ENCODE assay signal across 2 cellular contexts in the genomic region with DNA sequence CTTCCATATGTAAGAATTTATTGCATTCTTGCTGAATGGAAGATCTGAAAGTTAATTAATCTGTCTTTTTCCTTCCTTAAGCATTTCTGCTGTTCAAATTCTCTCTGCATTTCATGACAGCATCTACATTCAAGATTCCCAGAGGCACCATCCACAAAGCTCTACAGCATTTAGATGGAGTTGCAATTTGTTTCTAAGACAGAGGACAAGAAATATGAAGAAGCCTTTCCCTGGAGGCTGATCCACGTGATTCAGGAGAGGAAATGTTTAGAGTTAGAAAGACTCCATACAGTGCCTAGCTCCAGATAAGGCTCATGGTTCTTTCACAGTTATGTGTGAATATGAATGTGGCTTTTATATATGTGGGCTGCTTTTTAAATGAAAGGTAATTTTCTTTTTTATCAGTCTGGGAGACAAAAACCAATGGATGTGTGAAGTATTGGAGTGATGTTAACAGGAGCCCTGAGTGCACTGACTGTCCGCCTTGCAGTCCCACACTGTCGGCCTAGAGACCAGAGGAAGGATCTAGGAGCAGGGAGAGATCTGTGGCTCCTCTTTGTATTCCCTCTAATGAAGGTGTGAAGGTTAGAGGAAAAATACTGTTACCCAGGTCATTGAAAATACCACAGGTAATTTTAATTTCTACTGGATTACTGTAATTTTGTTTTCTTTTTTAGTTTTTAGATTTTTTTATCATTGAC.
TF ChIP-seq lines count a peak whose summit lies in the region.

No MANE protein-coding gene starts in this region.

TF ChIP-seq in IMR-90, 13 proteins besides CTCF, POLR2A, EP300 and RAD21 (continued from another document):
- no peak for TF ChIP-seq RCOR1 (IDR thresholded peaks at IDR 0.05; ENCODE audit: insufficient replicate concordance, low read length)
TF ChIP-seq in IMR-90: peak in this region for 0.

TF ChIP-seq in SK-N-SH treated with all-trans-retinoic acid at 6 μM for 48 hours, 23 proteins besides CTCF, POLR2A, EP300 and RAD21:
- TF ChIP-seq PATZ1 (CRISPR knock-in tag; IDR thresholded peaks at IDR 0.05; ENCODE audit: borderline replicate concordance) (no peak), BACH2 (CRISPR knock-in tag; IDR thresholded peaks at IDR 0.05; ENCODE audit: borderline replicate concordance) (no peak), CREB5 (CRISPR knock-in tag; IDR thresholded peaks at IDR 0.05; ENCODE audit: low read depth) (no peak), TOX (CRISPR knock-in tag; IDR thresholded peaks at IDR 0.05; ENCODE audit: borderline replicate concordance) (no peak), SNAI2 (CRISPR knock-in tag; IDR thresholded peaks at IDR 0.05) (no peak), TCF4 (CRISPR knock-in tag; IDR thresholded peaks at IDR 0.05; ENCODE audit: borderline replicate concordance) (no peak), CSDC2 (CRISPR knock-in tag; IDR thresholded peaks at IDR 0.05) (no peak), ZFP30 (CRISPR knock-in tag; IDR thresholded peaks at IDR 0.05) (no peak), PPARA (CRISPR knock-in tag; IDR thresholded peaks at IDR 0.05; ENCODE audit: borderline replicate concordance) (no peak)
- TF ChIP-seq, protein P1, sequence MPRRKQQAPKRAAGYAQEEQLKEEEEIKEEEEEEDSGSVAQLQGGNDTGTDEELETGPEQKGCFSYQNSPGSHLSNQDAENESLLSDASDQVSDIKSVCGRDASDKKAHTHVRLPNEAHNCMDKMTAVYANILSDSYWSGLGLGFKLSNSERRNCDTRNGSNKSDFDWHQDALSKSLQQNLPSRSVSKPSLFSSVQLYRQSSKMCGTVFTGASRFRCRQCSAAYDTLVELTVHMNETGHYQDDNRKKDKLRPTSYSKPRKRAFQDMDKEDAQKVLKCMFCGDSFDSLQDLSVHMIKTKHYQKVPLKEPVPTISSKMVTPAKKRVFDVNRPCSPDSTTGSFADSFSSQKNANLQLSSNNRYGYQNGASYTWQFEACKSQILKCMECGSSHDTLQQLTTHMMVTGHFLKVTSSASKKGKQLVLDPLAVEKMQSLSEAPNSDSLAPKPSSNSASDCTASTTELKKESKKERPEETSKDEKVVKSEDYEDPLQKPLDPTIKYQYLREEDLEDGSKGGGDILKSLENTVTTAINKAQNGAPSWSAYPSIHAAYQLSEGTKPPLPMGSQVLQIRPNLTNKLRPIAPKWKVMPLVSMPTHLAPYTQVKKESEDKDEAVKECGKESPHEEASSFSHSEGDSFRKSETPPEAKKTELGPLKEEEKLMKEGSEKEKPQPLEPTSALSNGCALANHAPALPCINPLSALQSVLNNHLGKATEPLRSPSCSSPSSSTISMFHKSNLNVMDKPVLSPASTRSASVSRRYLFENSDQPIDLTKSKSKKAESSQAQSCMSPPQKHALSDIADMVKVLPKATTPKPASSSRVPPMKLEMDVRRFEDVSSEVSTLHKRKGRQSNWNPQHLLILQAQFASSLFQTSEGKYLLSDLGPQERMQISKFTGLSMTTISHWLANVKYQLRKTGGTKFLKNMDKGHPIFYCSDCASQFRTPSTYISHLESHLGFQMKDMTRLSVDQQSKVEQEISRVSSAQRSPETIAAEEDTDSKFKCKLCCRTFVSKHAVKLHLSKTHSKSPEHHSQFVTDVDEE (CRISPR knock-in tag; IDR thresholded peaks at IDR 0.05): no peak
- TF ChIP-seq, protein P2, sequence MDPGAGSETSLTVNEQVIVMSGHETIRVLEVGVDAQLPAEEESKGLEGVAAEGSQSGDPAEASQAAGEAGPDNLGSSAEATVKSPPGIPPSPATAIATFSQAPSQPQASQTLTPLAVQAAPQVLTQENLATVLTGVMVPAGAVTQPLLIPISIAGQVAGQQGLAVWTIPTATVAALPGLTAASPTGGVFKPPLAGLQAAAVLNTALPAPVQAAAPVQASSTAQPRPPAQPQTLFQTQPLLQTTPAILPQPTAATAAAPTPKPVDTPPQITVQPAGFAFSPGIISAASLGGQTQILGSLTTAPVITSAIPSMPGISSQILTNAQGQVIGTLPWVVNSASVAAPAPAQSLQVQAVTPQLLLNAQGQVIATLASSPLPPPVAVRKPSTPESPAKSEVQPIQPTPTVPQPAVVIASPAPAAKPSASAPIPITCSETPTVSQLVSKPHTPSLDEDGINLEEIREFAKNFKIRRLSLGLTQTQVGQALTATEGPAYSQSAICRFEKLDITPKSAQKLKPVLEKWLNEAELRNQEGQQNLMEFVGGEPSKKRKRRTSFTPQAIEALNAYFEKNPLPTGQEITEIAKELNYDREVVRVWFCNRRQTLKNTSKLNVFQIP (CRISPR knock-in tag; IDR thresholded peaks at IDR 0.05; ENCODE audit: borderline replicate concordance, low read depth): no peak
